ENCODE assay signal across 8 cellular contexts in genomic region chr22:49825944-49826602, GRCh38. TPM values are rescaled to one million over a fixed set of nuclear protein-coding genes. Genes with fewer than 3 reads are reported as not detected.
DNase-seq lines count a peak whose midpoint lies in the region; ATAC-seq, FAIRE-seq and TF ChIP-seq lines count a peak whose summit lies in the region.

No MANE protein-coding gene starts in this region.

- peaks cover 45% of the 10 kb centered on the region for H3K4me1 ChIP-seq in mononuclear cell (ENCODE audit: insufficient read depth, low read length)

- H3K27ac ChIP-seq in VCaP (peak overlapping the region; percentile 73), caudate nucleus (ENCODE audit: low read depth, low read length) (no peak overlapping the region)

- H3K27me3 ChIP-seq in bronchial epithelial cell (ENCODE audit: control insufficient read depth, insufficient read depth, low read length) (no peaks in the 10 kb centered on the region), mononuclear cell (ENCODE audit: insufficient read depth, low read length) (no peaks in the 10 kb centered on the region)

- DNase-seq in bronchial epithelial cell (ENCODE audit: low read depth) (peak; percentile 46), caudate nucleus (lab: John Stamatoyannopoulos, UW) (no peak), DMS 273 (lab: John Stamatoyannopoulos, UW; ENCODE audit: unreplicated experiment) (no peak)
- DNase-seq in stimulated activated CD8-positive, alpha-beta memory T cell treated with anti-CD3 and anti-CD28 coated beads, Interleukin-7, amount 100 ng/mL, for 4 hours (ENCODE audit: low read depth in 2 of 2): peak; percentile 46 to 65

- H3K9me3 ChIP-seq in mononuclear cell (ENCODE audit: low read depth, low read length): no peaks in the 10 kb centered on the region

- H3K36me3 ChIP-seq in bronchial epithelial cell (ENCODE audit: control insufficient read depth, insufficient read depth, low read length): peaks cover 23% of the 10 kb centered on the region

- peak overlapping the region; percentile 83 for H3K4me3 ChIP-seq in bronchial epithelial cell (ENCODE audit: low read depth, low read length)
- H3K4me3 ChIP-seq in mononuclear cell (ENCODE audit: low read length): peak overlapping the region; percentile 63

- FAIRE-seq in bronchial epithelial cell (lab: Jason Lieb, UNC): no peak

- TF ChIP-seq CTCF in VCaP (conservative IDR thresholded peaks at IDR 0.05): no peak
- TF ChIP-seq CTCF in bronchial epithelial cell (IDR thresholded peaks at IDR 0.05; ENCODE audit: insufficient read depth, low read length, severe bottlenecking): no peak

- ATAC-seq in GM19351 (IDR thresholded peaks at IDR 0.05; ENCODE audit: unreplicated experiment) (peak; percentile 39), HG03432 (IDR thresholded peaks at IDR 0.05; ENCODE audit: unreplicated experiment) (no peak)

RNA-seq across cellular contexts. Expression of gene BRD1, which starts 1.6 kb away (rescaled TPM):
- total RNA-seq in bronchial epithelial cell (18.2 and 28.0 TPM in 2 replicates), mononuclear cell (85.1 TPM)

RNA-seq across cellular contexts. Expression of gene ZBED4, which starts 27.6 kb away (rescaled TPM):
- 14.0 and 15.7 TPM in 2 replicates for total RNA-seq in bronchial epithelial cell
- total RNA-seq in mononuclear cell: 20.8 TPM

Comparison
In these comparisons a context has a peak if more than half of its experiments do, and no peak if none do; other contexts are left out.
1. DNase-seq: peak in bronchial epithelial cell (single experiment) and stimulated activated CD8-positive, alpha-beta memory T cell treated with anti-CD3 and anti-CD28 coated beads, Interleukin-7, amount 100 ng/mL, for 4 hours (2 of 2); none in caudate nucleus (0 of 61) and DMS 273 (single experiment).